In the genomic region with DNA sequence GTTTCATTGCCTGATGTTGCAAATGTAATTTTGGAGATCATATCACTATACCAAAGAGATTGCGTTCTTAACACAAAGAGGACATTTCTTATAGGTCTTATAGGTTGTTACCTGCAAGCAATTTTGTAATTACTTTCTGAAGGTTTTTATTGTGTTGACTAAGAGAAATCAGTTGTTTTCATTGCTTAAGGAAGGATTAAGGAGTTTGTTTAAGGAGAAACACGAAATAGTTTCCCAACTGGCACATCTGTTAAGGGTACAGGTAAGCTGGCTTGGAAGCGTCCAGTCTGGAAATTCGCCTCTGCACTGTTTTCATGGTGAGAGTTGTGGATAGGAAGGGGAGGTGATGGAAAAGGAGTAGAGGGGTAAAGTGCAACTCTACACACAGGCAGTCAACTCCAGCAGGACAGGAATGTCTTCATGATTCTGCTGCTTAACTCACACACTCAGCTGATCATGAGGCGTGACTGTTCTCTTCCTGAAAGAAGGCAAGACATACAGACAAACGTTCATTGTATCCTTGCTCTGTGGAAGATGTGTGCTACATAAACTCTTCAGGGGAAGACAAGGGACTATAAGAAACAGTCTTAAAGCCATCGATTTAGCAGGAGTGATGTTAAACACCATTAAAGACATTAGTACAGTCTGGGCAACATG, we compare ENCODE assay signal across 25 cellular contexts.
DNase-seq lines count a peak whose midpoint lies in the region; FAIRE-seq and TF ChIP-seq lines count a peak whose summit lies in the region.
"Had no signal": no experiment of that assay in that cellular context is flagged by ENCODE, and none has a peak within 500 bp of the region (broad histone marks: within the 10 kb centered on the region; RNA-seq: fewer than 3 reads in every experiment).

No MANE protein-coding gene starts in this region.

- no peak overlapping the region for H2BK20ac ChIP-seq in H1 (ENCODE audit: low read length)

- DNase-seq in SK-MEL-5 (ENCODE audit: low read depth, low spot score) = peak; percentile 94
- no peak for DNase-seq in H1 (ENCODE audit: low read depth in 1 of 2, low spot score in 2 of 2)
- DNase-seq in mesendoderm = no peak
- no peak for DNase-seq in dedifferentiated amniotic fluid mesenchymal stem cell (ENCODE audit: extremely low spot score)
- no peak for DNase-seq in NCI-H128 (lab: John Stamatoyannopoulos, UW; ENCODE audit: unreplicated experiment)
- no peak for DNase-seq in activated CD4-positive, alpha-beta T cell treated with anti-CD3 and anti-CD28 coated beads, Interleukin-2, amount 50 U/mL, for 4 hours
- no peak for DNase-seq in A673 (ENCODE audit: low spot score)
- DNase-seq: BE2C; Caco-2; CD4-positive, alpha-beta T cell; GOT3; MM.1S; NCI-H1048; NCI-H1436; NCI-H187 treated with DMSO at 0.1 percent for 48 hours; NCI-H2107; NCI-H446 treated with DMSO at 0.1 percent for 48 hours; NCI-H526 treated with DMSO at 0.1 percent for 48 hours; PC-3; SHP77 treated with DMSO at 0.1 percent for 48 hours had no signal

- H4K8ac ChIP-seq in H1 (ENCODE audit: extremely low read depth, insufficient read depth, low read length) (no peak overlapping the region), mesendoderm (ENCODE audit: low read depth, low read length) (no peak overlapping the region)

- no peak overlapping the region for H3K14ac ChIP-seq in H1 (ENCODE audit: insufficient read length)

- H3K27ac ChIP-seq in C4-2B (peak overlapping the region; percentile 80), H1 (ENCODE audit: low read depth, low read length) (no peak overlapping the region), mesendoderm (ENCODE audit: low read depth, low read length) (no peak overlapping the region), A673 (ENCODE audit: low read depth, low read length, poor library complexity, severe bottlenecking) (no peak overlapping the region)
- H3K27ac ChIP-seq: A549, RWPE1 had no signal

- no peak overlapping the region for H2BK5ac ChIP-seq in H1 (ENCODE audit: low read depth, low read length)
- no peak overlapping the region for H2BK5ac ChIP-seq in mesendoderm (ENCODE audit: low read length)

- H4K20me1 ChIP-seq in H1 (replicated peaks in 1 of 2; ENCODE audit: control insufficient read depth in 1 of 2, insufficient read depth in 2 of 2, low read length in 2 of 2) = no peaks in the 10 kb centered on the region

- H2BK120ac ChIP-seq in H1 (replicated peaks; ENCODE audit: low read depth, low read length) (no peak overlapping the region), mesendoderm (ENCODE audit: low read depth, low read length) (no peak overlapping the region)

- H4K5ac ChIP-seq in H1 (ENCODE audit: insufficient read length, low read depth, low read length) (no peak overlapping the region), mesendoderm (ENCODE audit: low read length) (no peak overlapping the region)

- no peaks in the 10 kb centered on the region for H3K9me3 ChIP-seq in H1 (ENCODE audit: insufficient read depth in 2 of 2, low read depth in 1 of 2, low read length in 1 of 2)
- H3K9me3 ChIP-seq in A673 (ENCODE audit: low read depth, low read length, poor library complexity, severe bottlenecking) = no peaks in the 10 kb centered on the region
- H3K9me3 ChIP-seq: A549, BE2C, Caco-2 had no signal

- no peak overlapping the region for H3K56ac ChIP-seq in H1 (replicated peaks; ENCODE audit: insufficient read length, low read depth, low read length)
- no peak overlapping the region for H3K56ac ChIP-seq in mesendoderm (ENCODE audit: low read length)

- 0 out of 2 replicates have a peak overlapping the region, but pooled peaks have one; percentile 20 for H2AFZ ChIP-seq in H1 (ENCODE audit: low read length)

- intact Hi-C loops in A673 (cut with micrococcal nuclease; ENCODE audit: unreplicated experiment) = loop anchor here (5.0 kb wide), 1 partner anchor 103 kb away; no protein-coding TSS in a partner anchor

- no peak overlapping the region for H3K18ac ChIP-seq in H1 (ENCODE audit: extremely low read depth, low read length)
- no peak overlapping the region for H3K18ac ChIP-seq in mesendoderm (ENCODE audit: low read length)

- no peak overlapping the region for H2AK5ac ChIP-seq in H1 (ENCODE audit: low read depth, low read length)
- peak overlapping the region; percentile 47 for H2AK5ac ChIP-seq in mesendoderm (ENCODE audit: low read length)

- H3K27me3 ChIP-seq in H1 (replicated peaks in 1 of 4; ENCODE audit: control insufficient read depth in 3 of 4, extremely low read depth in 1 of 4, insufficient read depth in 3 of 4, low read length in 3 of 4) (no peaks in the 10 kb centered on the region), mesendoderm (ENCODE audit: insufficient read depth, low read length, poor library complexity) (no peaks in the 10 kb centered on the region), A673 (replicated peaks; ENCODE audit: insufficient read depth, low read depth, low read length, poor library complexity) (no peaks in the 10 kb centered on the region)
- H3K27me3 ChIP-seq: BE2C had no signal

- H3K23ac ChIP-seq in H1 (ENCODE audit: insufficient read length) (no peak overlapping the region), mesendoderm (ENCODE audit: low read length) (no peak overlapping the region)

- no peak for TF ChIP-seq RAD21 in H1 (IDR thresholded peaks at IDR 0.05 in 1 of 2, conservative IDR thresholded peaks at IDR 0.05 in 1 of 2; ENCODE audit: low read depth in 2 of 2, low read length in 2 of 2)

- no peaks in the 10 kb centered on the region for H3K79me2 ChIP-seq in H1 (ENCODE audit: control insufficient read depth in 1 of 2, insufficient read depth in 2 of 2, low read length in 2 of 2)
- no peaks in the 10 kb centered on the region for H3K79me2 ChIP-seq in mesendoderm (ENCODE audit: control insufficient read depth, insufficient read depth, low read length)

- no peaks in the 10 kb centered on the region for H3K23me2 ChIP-seq in H1 (ENCODE audit: low read depth, low read length)

- FAIRE-seq in H1 (lab: Jason Lieb, UNC) = no peak
- FAIRE-seq: A549, G401.6, GM18507 had no signal

- H3K79me1 ChIP-seq in H1 (ENCODE audit: low read depth, low read length) (no peaks in the 10 kb centered on the region), mesendoderm (ENCODE audit: low read length) (no peaks in the 10 kb centered on the region)

- no peaks in the 10 kb centered on the region for H3K36me3 ChIP-seq in H1 (ENCODE audit: control insufficient read depth in 2 of 4, insufficient read depth in 4 of 4, low read length in 3 of 4)
- H3K36me3 ChIP-seq in mesendoderm (ENCODE audit: control insufficient read depth, insufficient read depth, low read length) = no peaks in the 10 kb centered on the region
- H3K36me3 ChIP-seq in A673 (ENCODE audit: insufficient read depth, low read length, poor library complexity, severe bottlenecking) = no peaks in the 10 kb centered on the region
- H3K36me3 ChIP-seq: BE2C had no signal

- no peak for TF ChIP-seq POLR2A in H1 (IDR thresholded peaks at IDR 0.05; ENCODE audit: control extremely low read depth in 1 of 2, low read depth in 2 of 2, low read length in 2 of 2)

- no peak overlapping the region for H4K91ac ChIP-seq in H1 (replicated peaks; ENCODE audit: insufficient read length, low read length)

- H2BK12ac ChIP-seq in H1 (ENCODE audit: low read depth, low read length) = no peak overlapping the region

- no peak for TF ChIP-seq EP300 in H1 (IDR thresholded peaks at IDR 0.05; ENCODE audit: borderline replicate concordance in 1 of 2, low read depth in 2 of 2, low read length in 2 of 2)

- H3K9ac ChIP-seq in H1 (replicated peaks in 1 of 4; ENCODE audit: extremely low read depth in 1 of 4, low read depth in 3 of 4, low read length in 3 of 4) = no peak overlapping the region
- H3K9ac ChIP-seq in mesendoderm (ENCODE audit: low read length) = no peak overlapping the region

- H3K4me2 ChIP-seq in H1 (ENCODE audit: insufficient read depth in 1 of 2, low read depth in 2 of 2, low read length in 2 of 2) = no peak overlapping the region
- no peak overlapping the region for H3K4me2 ChIP-seq in mesendoderm (ENCODE audit: low read length)
- H3K4me2 ChIP-seq: A549 had no signal

- H2BK15ac ChIP-seq in H1 (ENCODE audit: low read length) = no peak overlapping the region
- no peak overlapping the region for H2BK15ac ChIP-seq in mesendoderm (replicated peaks; ENCODE audit: low read depth)

- in situ Hi-C loops in SK-MEL-5 (cut with HindIII; ENCODE audit: low pct_unique_long_range_greater_than_20kb, low sequenced_read_pairs) = no loop called here

- H3K4me1 ChIP-seq in H1 (replicated peaks in 1 of 4; ENCODE audit: control insufficient read depth in 3 of 4, insufficient read depth in 4 of 4, low read length in 3 of 4) (peaks cover 0 to 13% (median 1%) of the 10 kb centered on the region in 4 experiments; a peak in 3 of 7 replicates), mesendoderm (ENCODE audit: control insufficient read depth, low read depth, low read length) (peaks cover 9% of the 10 kb centered on the region), A673 (ENCODE audit: insufficient read depth, low read length, poor library complexity, severe bottlenecking) (peaks cover 18% of the 10 kb centered on the region)
- H3K4me1 ChIP-seq: BE2C had no signal

- WGBS in H1 (ENCODE audit: extremely low coverage in 1 of 2, insufficient coverage in 1 of 2, insufficient read length in 1 of 2, insufficient replicate concordance in 2 of 2, low coverage in 1 of 2, low lambda C conversion rate in 2 of 2, missing lambda C conversion rate in 1 of 2), 2 experiments = 86% methylated on average over 7 of the region's 7 CpGs; no CpG with 5 or more reads in 1 of the 2 experiments
- no CpG with 5 or more reads among the region's 7 CpGs for WGBS in mesendoderm (ENCODE audit: extremely low coverage, insufficient coverage, low lambda C conversion rate)

- CTCF ChIA-PET in H1 (lab: Charles Lee; ENCODE audit: partially characterized antibody) = interaction anchor here (0.8 to 3.3 kb wide), 4 partner anchors 15 to 140 kb away, joined by 3 to 18 read pairs (median 4); no protein-coding TSS in a partner anchor
- CTCF ChIA-PET in A673 (lab: Charles Lee) = no interaction called here

- POLR2A ChIA-PET in H1 (lab: Charles Lee; ENCODE audit: partially characterized antibody) (no interaction called here), A673 (lab: Charles Lee; ENCODE audit: low non-redundant PET) (no interaction called here)

- H3K4ac ChIP-seq in H1 (replicated peaks; ENCODE audit: insufficient read length, low read depth, low read length) (no peak overlapping the region), mesendoderm (ENCODE audit: low read depth, low read length) (no peak overlapping the region)

- H3K4me3 ChIP-seq in H1 (ENCODE audit: extremely low read depth in 1 of 4, insufficient read depth in 2 of 4, low read depth in 3 of 4, low read length in 4 of 4) (no peak overlapping the region), mesendoderm (ENCODE audit: low read length) (no peak overlapping the region), A673 (ENCODE audit: low read depth, low read length, poor library complexity, severe bottlenecking) (no peak overlapping the region)
- H3K4me3 ChIP-seq: A549 had no signal

- TF ChIP-seq CTCF in C4-2B (conservative IDR thresholded peaks at IDR 0.05) (no peak), H1 (IDR thresholded peaks at IDR 0.05; ENCODE audit: control extremely low read depth in 1 of 3, insufficient read depth in 1 of 3, low read depth in 1 of 3, low read length in 3 of 3) (no peak), A673 (conservative IDR thresholded peaks at IDR 0.05; ENCODE audit: low read depth, low read length) (no peak)

- no TSS peak for BruUV-seq in A673 (replicated peaks; lab: Mats Ljungman, UMichigan)

TF ChIP-seq in H1, 55 proteins besides CTCF, POLR2A, EP300 and RAD21 (continues in another document):
- no peak for TF ChIP-seq TBP (IDR thresholded peaks at IDR 0.05; ENCODE audit: low read depth, low read length)
